Comparison of ENCODE assay signal across 8 cellular contexts in genomic region chrX:115233497-115234219, GRCh38. TPM values are rescaled to one million over a fixed set of nuclear protein-coding genes. Genes with fewer than 3 reads are reported as not detected.
DNase-seq lines count a peak whose midpoint lies in the region; ATAC-seq and FAIRE-seq lines count a peak whose summit lies in the region.

TSS of gene LRCH2 (minus strand) at chrX:115234096. CDS start at chrX:115234041, 55 bp downstream.

- H3K27ac Mint-ChIP-seq in activated naive CD8-positive, alpha-beta T cell: no peak within 1 kb of the TSS
- H3K27ac Mint-ChIP-seq in activated naive CD8-positive, alpha-beta T cell treated with anti-CD3 and anti-CD28 coated beads, Interleukin-2, amount 50 U/mL, for 24 hours: no peak within 1 kb of the TSS

- no peak for DNase-seq in activated naive CD8-positive, alpha-beta T cell treated with anti-CD3 and anti-CD28 coated beads, Interleukin-2, amount 50 U/mL, for 24 hours
- DNase-seq in dermis blood vessel endothelial cell (peak; percentile 59), lung microvascular endothelial cell (ENCODE audit: low read depth in 2 of 2) (peak; percentile 24 to 65), urothelium cell line (ENCODE audit: low spot score) (peak; percentile 40)
- DNase-seq in stimulated activated CD4-positive, alpha-beta T cell treated with anti-CD3 and anti-CD28 coated beads, Interleukin-4, amount 100 ng/mL, for 24 hours: no peak
- no peak for DNase-seq in stimulated activated CD4-positive, alpha-beta T cell treated with anti-CD3 and anti-CD28 coated beads, Interleukin-4, amount 100 ng/mL, for 4 hours

- H3K27me3 Mint-ChIP-seq in activated naive CD8-positive, alpha-beta T cell: peaks cover 4% of the 10 kb centered on the region
- H3K27me3 Mint-ChIP-seq in activated naive CD8-positive, alpha-beta T cell treated with anti-CD3 and anti-CD28 coated beads, Interleukin-2, amount 50 U/mL, for 24 hours: peaks cover 21% of the 10 kb centered on the region

- H3K36me3 Mint-ChIP-seq in activated naive CD8-positive, alpha-beta T cell: no peaks in the 10 kb centered on the region
- no peaks in the 10 kb centered on the region for H3K36me3 Mint-ChIP-seq in activated naive CD8-positive, alpha-beta T cell treated with anti-CD3 and anti-CD28 coated beads, Interleukin-2, amount 50 U/mL, for 24 hours (ENCODE audit: low read depth)

- no peak for FAIRE-seq in urothelium cell line (lab: Jason Lieb, UNC)

- H3K4me3 Mint-ChIP-seq in activated naive CD8-positive, alpha-beta T cell: peak within 1 kb of the TSS; percentile 46
- H3K4me3 Mint-ChIP-seq in activated naive CD8-positive, alpha-beta T cell treated with anti-CD3 and anti-CD28 coated beads, Interleukin-2, amount 50 U/mL, for 24 hours: no peak within 1 kb of the TSS

- peaks cover 5% of the 10 kb centered on the region for H3K4me1 Mint-ChIP-seq in activated naive CD8-positive, alpha-beta T cell (ENCODE audit: low read depth)
- H3K4me1 Mint-ChIP-seq in activated naive CD8-positive, alpha-beta T cell treated with anti-CD3 and anti-CD28 coated beads, Interleukin-2, amount 50 U/mL, for 24 hours: no peaks in the 10 kb centered on the region

- no peaks in the 10 kb centered on the region for H3K9me3 Mint-ChIP-seq in activated naive CD8-positive, alpha-beta T cell (ENCODE audit: low read depth)
- H3K9me3 Mint-ChIP-seq in activated naive CD8-positive, alpha-beta T cell treated with anti-CD3 and anti-CD28 coated beads, Interleukin-2, amount 50 U/mL, for 24 hours: no peaks in the 10 kb centered on the region

- no peak for ATAC-seq in activated naive CD8-positive, alpha-beta T cell treated with anti-CD3 and anti-CD28 coated beads, Interleukin-2, amount 50 U/mL, for 24 hours
- ATAC-seq in GM19324 (IDR thresholded peaks at IDR 0.05; ENCODE audit: low FRiP score, unreplicated experiment): no peak

RNA-seq across cellular contexts. Expression of gene LRCH2, which starts in this region (rescaled TPM):
- total RNA-seq in dermis blood vessel endothelial cell (9.2 and 12.6 TPM in 2 replicates), lung microvascular endothelial cell (5.4 and 15.3 TPM in 2 replicates)

Comparison
In these comparisons a context has a peak if more than half of its experiments do, and no peak if none do; other contexts are left out.
1. DNase-seq: peak in dermis blood vessel endothelial cell (single experiment), lung microvascular endothelial cell (2 of 2) and urothelium cell line (single experiment); none in activated naive CD8-positive, alpha-beta T cell treated with anti-CD3 and anti-CD28 coated beads, Interleukin-2, amount 50 U/mL, for 24 hours (single experiment), stimulated activated CD4-positive, alpha-beta T cell treated with anti-CD3 and anti-CD28 coated beads, Interleukin-4, amount 100 ng/mL, for 24 hours (single experiment) and stimulated activated CD4-positive, alpha-beta T cell treated with anti-CD3 and anti-CD28 coated beads, Interleukin-4, amount 100 ng/mL, for 4 hours (0 of 2).